In the genomic region with DNA sequence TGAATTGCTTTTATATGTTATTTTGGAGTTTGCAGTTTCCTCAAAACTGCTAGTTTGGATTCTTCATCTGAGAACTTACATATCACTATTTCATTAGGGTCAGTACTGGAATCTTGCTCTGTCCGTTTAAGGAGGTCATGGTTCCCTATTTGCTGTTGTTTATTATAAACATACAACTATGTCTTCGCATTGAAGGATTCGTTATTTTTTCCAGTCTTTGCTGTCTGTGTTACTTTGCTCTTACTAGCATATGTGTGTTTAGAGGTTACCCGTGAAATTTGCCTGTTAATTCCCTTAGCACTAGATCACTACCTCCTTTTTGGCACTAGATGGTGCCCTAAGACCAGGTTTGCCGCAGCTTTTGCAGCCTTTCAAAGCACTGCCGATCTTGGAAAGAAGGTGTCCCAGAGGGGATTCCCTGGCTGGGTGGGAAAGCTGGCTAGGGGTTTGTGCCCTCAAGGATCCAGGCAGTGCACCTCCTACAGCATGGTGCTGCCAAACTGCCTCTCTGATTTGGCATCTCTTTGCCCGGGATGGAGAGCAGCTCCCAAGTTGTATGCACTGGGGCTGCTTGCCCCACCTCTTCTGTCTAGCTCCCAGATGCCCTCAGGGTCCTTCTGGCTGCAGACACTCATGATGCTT, we compare ENCODE assay signal across 8 cellular contexts.
DNase-seq lines count a peak whose midpoint lies in the region; ATAC-seq and TF ChIP-seq lines count a peak whose summit lies in the region.

No MANE protein-coding gene starts in this region.

- intact Hi-C loops in left cardiac atrium (cut with DNase I) (loop anchor here (2.0 to 5.0 kb wide), 2 partner anchors 222 kb away; no protein-coding TSS in a partner anchor), sigmoid colon (cut with DNase I) (loop anchor here (2.0 to 5.0 kb wide), 2 partner anchors 222 to 546 kb away; no protein-coding TSS in a partner anchor)

- no peak overlapping the region for H3K4me3 ChIP-seq in H7 (ENCODE audit: insufficient read depth, low read depth, low read length)
- peak overlapping the region in 1 of 4 donors; percentile 1 for H3K4me3 ChIP-seq in sigmoid colon

- H3K27me3 Mint-ChIP-seq in activated naive CD4-positive, alpha-beta T cell treated with anti-CD3 and anti-CD28 coated beads, Interleukin-2, amount 50 U/mL, for 24 hours = no peaks in the 10 kb centered on the region

- peak overlapping the region; percentile 81 for H3K4me3 Mint-ChIP-seq in activated naive CD4-positive, alpha-beta T cell treated with anti-CD3 and anti-CD28 coated beads, Interleukin-2, amount 50 U/mL, for 24 hours

- no peaks in the 10 kb centered on the region for H3K4me1 ChIP-seq in sigmoid colon

- DNase-seq in H7 = peak; percentile 62
- DNase-seq in left cardiac atrium = peak; percentile 24
- DNase-seq in sigmoid colon = peak; percentile 65
- DNase-seq in cortex of kidney (lab: John Stamatoyannopoulos, UW) = no peak

- no peak overlapping the region for H3K27ac ChIP-seq in sigmoid colon

- H3K27ac Mint-ChIP-seq in activated naive CD4-positive, alpha-beta T cell treated with anti-CD3 and anti-CD28 coated beads, Interleukin-2, amount 50 U/mL, for 24 hours = peak overlapping the region; percentile 10

- no peak for TF ChIP-seq EP300 in sigmoid colon (IDR thresholded peaks at IDR 0.05)

- ATAC-seq in SK-N-SH treated with all-trans-retinoic acid at 6 μM for 48 hours = peak; percentile 90
- peak; percentile 80 to 87 for ATAC-seq in left cardiac atrium

- no peaks in the 10 kb centered on the region for H3K9me3 ChIP-seq in sigmoid colon

- no peaks in the 10 kb centered on the region for H3K36me3 Mint-ChIP-seq in activated naive CD4-positive, alpha-beta T cell treated with anti-CD3 and anti-CD28 coated beads, Interleukin-2, amount 50 U/mL, for 24 hours

- H3K9me3 Mint-ChIP-seq in activated naive CD4-positive, alpha-beta T cell treated with anti-CD3 and anti-CD28 coated beads, Interleukin-2, amount 50 U/mL, for 24 hours = no peaks in the 10 kb centered on the region

- H3K36me3 ChIP-seq in H7 (replicated peaks; ENCODE audit: control insufficient read depth, insufficient read depth, low read length) (no peaks in the 10 kb centered on the region), sigmoid colon (no peaks in the 10 kb centered on the region)

- peaks cover 8% of the 10 kb centered on the region for H3K4me1 Mint-ChIP-seq in activated naive CD4-positive, alpha-beta T cell treated with anti-CD3 and anti-CD28 coated beads, Interleukin-2, amount 50 U/mL, for 24 hours

- 15 to 21% methylated on average over 7 of the region's 7 CpGs for WGBS in sigmoid colon, 2 donors

- TF ChIP-seq CTCF in GM12801 (IDR thresholded peaks at IDR 0.05; ENCODE audit: extremely low read depth, insufficient read length) (peak; percentile 75), LNCAP (IDR thresholded peaks at IDR 0.05) (peak; percentile 81), sigmoid colon (IDR thresholded peaks at IDR 0.05) (peak; percentile 22 to 60 (median 38))

- H3K27me3 ChIP-seq in H7 (ENCODE audit: control insufficient read depth, insufficient read depth, low read length) (no peaks in the 10 kb centered on the region), sigmoid colon (no peaks in the 10 kb centered on the region)

- TF ChIP-seq POLR2A in sigmoid colon (IDR thresholded peaks at IDR 0.05) = no peak

TF ChIP-seq in SK-N-SH treated with all-trans-retinoic acid at 6 μM for 48 hours, 23 proteins besides CTCF, POLR2A, EP300 and RAD21:
- TF ChIP-seq RARB (CRISPR knock-in tag; IDR thresholded peaks at IDR 0.05) = no peak
- TF ChIP-seq ESRRG (CRISPR knock-in tag; IDR thresholded peaks at IDR 0.05) = no peak
- TF ChIP-seq, protein P1, sequence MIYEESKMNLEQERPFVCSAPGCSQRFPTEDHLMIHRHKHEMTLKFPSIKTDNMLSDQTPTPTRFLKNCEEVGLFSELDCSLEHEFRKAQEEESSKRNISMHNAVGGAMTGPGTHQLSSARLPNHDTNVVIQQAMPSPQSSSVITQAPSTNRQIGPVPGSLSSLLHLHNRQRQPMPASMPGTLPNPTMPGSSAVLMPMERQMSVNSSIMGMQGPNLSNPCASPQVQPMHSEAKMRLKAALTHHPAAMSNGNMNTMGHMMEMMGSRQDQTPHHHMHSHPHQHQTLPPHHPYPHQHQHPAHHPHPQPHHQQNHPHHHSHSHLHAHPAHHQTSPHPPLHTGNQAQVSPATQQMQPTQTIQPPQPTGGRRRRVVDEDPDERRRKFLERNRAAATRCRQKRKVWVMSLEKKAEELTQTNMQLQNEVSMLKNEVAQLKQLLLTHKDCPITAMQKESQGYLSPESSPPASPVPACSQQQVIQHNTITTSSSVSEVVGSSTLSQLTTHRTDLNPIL (CRISPR knock-in tag; IDR thresholded peaks at IDR 0.05; ENCODE audit: low read depth) = no peak
- no peak for TF ChIP-seq ZNF70 (CRISPR knock-in tag; IDR thresholded peaks at IDR 0.05)
- TF ChIP-seq SNAI2 (CRISPR knock-in tag; IDR thresholded peaks at IDR 0.05) = no peak
- no peak for TF ChIP-seq ISL1 (CRISPR knock-in tag; IDR thresholded peaks at IDR 0.05)
- no peak for TF ChIP-seq ZFP30 (CRISPR knock-in tag; IDR thresholded peaks at IDR 0.05)
- TF ChIP-seq CSDC2 (CRISPR knock-in tag; IDR thresholded peaks at IDR 0.05) = no peak
